1 cellular context compared by ENCODE assay signal in the genomic region with DNA sequence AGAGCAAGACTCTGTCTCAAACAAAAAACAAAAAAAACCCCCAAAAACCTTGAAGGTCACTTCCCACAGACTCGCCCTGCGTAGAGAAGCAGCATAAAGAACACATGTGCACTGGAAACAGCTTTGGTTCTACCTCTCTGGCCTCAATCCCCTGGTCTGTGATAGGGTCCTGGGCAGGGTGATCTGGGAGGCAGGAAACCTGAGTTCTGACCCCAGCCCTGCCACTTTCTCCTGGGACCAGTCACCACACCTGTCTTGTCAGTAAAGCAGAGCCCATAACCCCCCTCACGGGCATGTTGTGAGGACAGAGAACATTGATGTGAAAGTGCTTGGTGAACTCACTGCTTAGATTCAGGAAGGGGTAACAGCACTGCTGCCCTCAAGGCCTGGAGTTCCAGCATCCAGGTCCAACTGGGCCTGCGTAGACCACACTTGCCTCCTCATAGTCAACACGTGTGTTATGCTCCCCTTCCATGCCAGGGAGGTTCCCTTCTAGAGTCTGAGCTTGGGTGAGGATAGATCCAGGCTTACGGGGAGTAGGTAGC.
A peak's percentile ranks its signal among the peaks of the same experiment; 100 is the strongest.
TF ChIP-seq lines count a peak whose summit lies in the region.

No MANE protein-coding gene starts in this region.

TF ChIP-seq in K562, 482 proteins besides CTCF, POLR2A, EP300 and RAD21:
- no peak for TF ChIP-seq CHD1 (IDR thresholded peaks at IDR 0.05; ENCODE audit: low read length)
- no peak for TF ChIP-seq CCNT2 (IDR thresholded peaks at IDR 0.05; ENCODE audit: borderline replicate concordance, extremely low read depth, insufficient read length, low read depth, low read length)
- TF ChIP-seq POLR2B (IDR thresholded peaks at IDR 0.05; ENCODE audit: low read depth, partially characterized antibody): peak; percentile 52
- 0 out of 2 replicates have a peak, but pooled peaks have one; percentile 31 for TF ChIP-seq ILF3 (IDR thresholded peaks at IDR 0.05; ENCODE audit: borderline replicate concordance)
- 0 out of 2 replicates have a peak, but pooled peaks have one; percentile 63 for TF ChIP-seq ZBED1 (IDR thresholded peaks at IDR 0.05)
- TF ChIP-seq POLR2AphosphoS5 (IDR thresholded peaks at IDR 0.05; ENCODE audit: control insufficient read depth, insufficient read depth, low read depth, low read length): peak; percentile 37; the same call in 1 of the 2 replicates
- no peak for TF ChIP-seq ZNF274 (IDR thresholded peaks at IDR 0.05; ENCODE audit: borderline replicate concordance, low read depth, low read length)
- TF ChIP-seq, protein P1, sequence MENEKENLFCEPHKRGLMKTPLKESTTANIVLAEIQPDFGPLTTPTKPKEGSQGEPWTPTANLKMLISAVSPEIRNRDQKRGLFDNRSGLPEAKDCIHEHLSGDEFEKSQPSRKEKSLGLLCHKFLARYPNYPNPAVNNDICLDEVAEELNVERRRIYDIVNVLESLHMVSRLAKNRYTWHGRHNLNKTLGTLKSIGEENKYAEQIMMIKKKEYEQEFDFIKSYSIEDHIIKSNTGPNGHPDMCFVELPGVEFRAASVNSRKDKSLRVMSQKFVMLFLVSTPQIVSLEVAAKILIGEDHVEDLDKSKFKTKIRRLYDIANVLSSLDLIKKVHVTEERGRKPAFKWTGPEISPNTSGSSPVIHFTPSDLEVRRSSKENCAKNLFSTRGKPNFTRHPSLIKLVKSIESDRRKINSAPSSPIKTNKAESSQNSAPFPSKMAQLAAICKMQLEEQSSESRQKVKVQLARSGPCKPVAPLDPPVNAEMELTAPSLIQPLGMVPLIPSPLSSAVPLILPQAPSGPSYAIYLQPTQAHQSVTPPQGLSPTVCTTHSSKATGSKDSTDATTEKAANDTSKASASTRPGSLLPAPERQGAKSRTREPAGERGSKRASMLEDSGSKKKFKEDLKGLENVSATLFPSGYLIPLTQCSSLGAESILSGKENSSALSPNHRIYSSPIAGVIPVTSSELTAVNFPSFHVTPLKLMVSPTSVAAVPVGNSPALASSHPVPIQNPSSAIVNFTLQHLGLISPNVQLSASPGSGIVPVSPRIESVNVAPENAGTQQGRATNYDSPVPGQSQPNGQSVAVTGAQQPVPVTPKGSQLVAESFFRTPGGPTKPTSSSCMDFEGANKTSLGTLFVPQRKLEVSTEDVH (IDR thresholded peaks at IDR 0.05; ENCODE audit: low read depth, partially characterized antibody): peak; percentile 48
- no peak for TF ChIP-seq TARDBP (IDR thresholded peaks at IDR 0.05)
- TF ChIP-seq OTX1 (CRISPR knock-in tag; IDR thresholded peaks at IDR 0.05): 0 out of 2 replicates have a peak, but pooled peaks have one; percentile 22
- TF ChIP-seq POLR2G (IDR thresholded peaks at IDR 0.05; ENCODE audit: low read depth, low read length): 0 out of 2 replicates have a peak, but pooled peaks have one; percentile 18
- TF ChIP-seq ZNF239 (CRISPR knock-in tag; IDR thresholded peaks at IDR 0.05): no peak
- peak; percentile 12 for TF ChIP-seq KDM5B (IDR thresholded peaks at IDR 0.05; ENCODE audit: insufficient replicate concordance, low read depth, low read length)
- TF ChIP-seq ZNF3 (CRISPR knock-in tag; IDR thresholded peaks at IDR 0.05): no peak
- TF ChIP-seq RBFOX2 (IDR thresholded peaks at IDR 0.05; ENCODE audit: low read depth, low read length): 0 out of 2 replicates have a peak, but pooled peaks have one; percentile 13
- TF ChIP-seq, protein P2, sequence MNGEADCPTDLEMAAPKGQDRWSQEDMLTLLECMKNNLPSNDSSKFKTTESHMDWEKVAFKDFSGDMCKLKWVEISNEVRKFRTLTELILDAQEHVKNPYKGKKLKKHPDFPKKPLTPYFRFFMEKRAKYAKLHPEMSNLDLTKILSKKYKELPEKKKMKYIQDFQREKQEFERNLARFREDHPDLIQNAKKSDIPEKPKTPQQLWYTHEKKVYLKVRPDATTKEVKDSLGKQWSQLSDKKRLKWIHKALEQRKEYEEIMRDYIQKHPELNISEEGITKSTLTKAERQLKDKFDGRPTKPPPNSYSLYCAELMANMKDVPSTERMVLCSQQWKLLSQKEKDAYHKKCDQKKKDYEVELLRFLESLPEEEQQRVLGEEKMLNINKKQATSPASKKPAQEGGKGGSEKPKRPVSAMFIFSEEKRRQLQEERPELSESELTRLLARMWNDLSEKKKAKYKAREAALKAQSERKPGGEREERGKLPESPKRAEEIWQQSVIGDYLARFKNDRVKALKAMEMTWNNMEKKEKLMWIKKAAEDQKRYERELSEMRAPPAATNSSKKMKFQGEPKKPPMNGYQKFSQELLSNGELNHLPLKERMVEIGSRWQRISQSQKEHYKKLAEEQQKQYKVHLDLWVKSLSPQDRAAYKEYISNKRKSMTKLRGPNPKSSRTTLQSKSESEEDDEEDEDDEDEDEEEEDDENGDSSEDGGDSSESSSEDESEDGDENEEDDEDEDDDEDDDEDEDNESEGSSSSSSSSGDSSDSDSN (IDR thresholded peaks at IDR 0.05; ENCODE audit: borderline replicate concordance in 1 of 2, low read depth in 2 of 2, low read length in 2 of 2): no peak
- TF ChIP-seq RUNX1 (IDR thresholded peaks at IDR 0.05; ENCODE audit: low read depth): no peak
- no peak for TF ChIP-seq SRSF1 (IDR thresholded peaks at IDR 0.05; ENCODE audit: low read depth, low read length)
- TF ChIP-seq FOSL1 (tag; conservative IDR thresholded peaks at IDR 0.05): no peak
- TF ChIP-seq NEUROD1 (IDR thresholded peaks at IDR 0.05; ENCODE audit: borderline replicate concordance, low read depth, low read length, partially characterized antibody): no peak
- no peak for TF ChIP-seq NR2C1 (IDR thresholded peaks at IDR 0.05)
- TF ChIP-seq NR2C1 (tag; IDR thresholded peaks at IDR 0.05): no peak
- TF ChIP-seq, protein P3, sequence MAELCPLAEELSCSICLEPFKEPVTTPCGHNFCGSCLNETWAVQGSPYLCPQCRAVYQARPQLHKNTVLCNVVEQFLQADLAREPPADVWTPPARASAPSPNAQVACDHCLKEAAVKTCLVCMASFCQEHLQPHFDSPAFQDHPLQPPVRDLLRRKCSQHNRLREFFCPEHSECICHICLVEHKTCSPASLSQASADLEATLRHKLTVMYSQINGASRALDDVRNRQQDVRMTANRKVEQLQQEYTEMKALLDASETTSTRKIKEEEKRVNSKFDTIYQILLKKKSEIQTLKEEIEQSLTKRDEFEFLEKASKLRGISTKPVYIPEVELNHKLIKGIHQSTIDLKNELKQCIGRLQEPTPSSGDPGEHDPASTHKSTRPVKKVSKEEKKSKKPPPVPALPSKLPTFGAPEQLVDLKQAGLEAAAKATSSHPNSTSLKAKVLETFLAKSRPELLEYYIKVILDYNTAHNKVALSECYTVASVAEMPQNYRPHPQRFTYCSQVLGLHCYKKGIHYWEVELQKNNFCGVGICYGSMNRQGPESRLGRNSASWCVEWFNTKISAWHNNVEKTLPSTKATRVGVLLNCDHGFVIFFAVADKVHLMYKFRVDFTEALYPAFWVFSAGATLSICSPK (IDR thresholded peaks at IDR 0.05; ENCODE audit: borderline replicate concordance): no peak
- TF ChIP-seq POLR2AphosphoS2 (IDR thresholded peaks at IDR 0.05; ENCODE audit: low read length): peak; percentile 72; the same call in 1 of the 2 replicates
- no peak for TF ChIP-seq DIDO1 (tag; IDR thresholded peaks at IDR 0.05; ENCODE audit: low read depth)
- no peak for TF ChIP-seq KLF16 (IDR thresholded peaks at IDR 0.05)
- peak; percentile 46 for TF ChIP-seq SUPT5H (IDR thresholded peaks at IDR 0.05)
